Comparison of ENCODE assay signal across 1 cellular context in the genomic region with DNA sequence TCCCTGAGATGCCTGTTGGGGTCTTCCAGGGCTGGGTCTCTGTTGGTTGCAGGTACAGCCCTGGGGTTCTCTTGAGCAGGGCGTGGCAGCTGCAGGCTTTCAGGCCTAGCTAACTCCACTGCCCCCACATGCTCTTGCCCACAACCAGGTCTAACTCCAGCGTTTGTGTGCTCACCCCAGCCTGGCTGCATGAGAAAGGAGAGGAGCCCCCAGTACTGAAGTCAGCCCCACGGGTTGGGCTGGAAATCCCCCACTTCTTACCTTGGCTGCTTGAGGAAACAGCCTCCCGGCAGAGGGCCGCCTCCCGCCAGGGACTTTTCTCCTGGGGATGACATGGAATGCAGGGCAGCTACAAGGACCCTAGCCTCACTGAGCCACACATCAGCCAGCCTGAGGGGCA.
TF ChIP-seq lines count a peak whose summit lies in the region.

No MANE protein-coding gene starts in this region.

TF ChIP-seq in GM12878, 131 proteins besides CTCF, POLR2A, EP300 and RAD21:
- TF ChIP-seq, protein P1, sequence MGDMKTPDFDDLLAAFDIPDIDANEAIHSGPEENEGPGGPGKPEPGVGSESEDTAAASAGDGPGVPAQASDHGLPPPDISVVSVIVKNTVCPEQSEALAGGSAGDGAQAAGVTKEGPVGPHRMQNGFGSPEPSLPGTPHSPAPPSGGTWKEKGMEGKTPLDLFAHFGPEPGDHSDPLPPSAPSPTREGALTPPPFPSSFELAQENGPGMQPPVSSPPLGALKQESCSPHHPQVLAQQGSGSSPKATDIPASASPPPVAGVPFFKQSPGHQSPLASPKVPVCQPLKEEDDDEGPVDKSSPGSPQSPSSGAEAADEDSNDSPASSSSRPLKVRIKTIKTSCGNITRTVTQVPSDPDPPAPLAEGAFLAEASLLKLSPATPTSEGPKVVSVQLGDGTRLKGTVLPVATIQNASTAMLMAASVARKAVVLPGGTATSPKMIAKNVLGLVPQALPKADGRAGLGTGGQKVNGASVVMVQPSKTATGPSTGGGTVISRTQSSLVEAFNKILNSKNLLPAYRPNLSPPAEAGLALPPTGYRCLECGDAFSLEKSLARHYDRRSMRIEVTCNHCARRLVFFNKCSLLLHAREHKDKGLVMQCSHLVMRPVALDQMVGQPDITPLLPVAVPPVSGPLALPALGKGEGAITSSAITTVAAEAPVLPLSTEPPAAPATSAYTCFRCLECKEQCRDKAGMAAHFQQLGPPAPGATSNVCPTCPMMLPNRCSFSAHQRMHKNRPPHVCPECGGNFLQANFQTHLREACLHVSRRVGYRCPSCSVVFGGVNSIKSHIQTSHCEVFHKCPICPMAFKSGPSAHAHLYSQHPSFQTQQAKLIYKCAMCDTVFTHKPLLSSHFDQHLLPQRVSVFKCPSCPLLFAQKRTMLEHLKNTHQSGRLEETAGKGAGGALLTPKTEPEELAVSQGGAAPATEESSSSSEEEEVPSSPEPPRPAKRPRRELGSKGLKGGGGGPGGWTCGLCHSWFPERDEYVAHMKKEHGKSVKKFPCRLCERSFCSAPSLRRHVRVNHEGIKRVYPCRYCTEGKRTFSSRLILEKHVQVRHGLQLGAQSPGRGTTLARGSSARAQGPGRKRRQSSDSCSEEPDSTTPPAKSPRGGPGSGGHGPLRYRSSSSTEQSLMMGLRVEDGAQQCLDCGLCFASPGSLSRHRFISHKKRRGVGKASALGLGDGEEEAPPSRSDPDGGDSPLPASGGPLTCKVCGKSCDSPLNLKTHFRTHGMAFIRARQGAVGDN (IDR thresholded peaks at IDR 0.05) = peak; percentile 55; the same call in 1 of the 2 replicates
- no peak for TF ChIP-seq MYB (IDR thresholded peaks at IDR 0.05; ENCODE audit: borderline replicate concordance, low read depth, low read length)
